1 cellular context compared by ENCODE assay signal in the genomic region with DNA sequence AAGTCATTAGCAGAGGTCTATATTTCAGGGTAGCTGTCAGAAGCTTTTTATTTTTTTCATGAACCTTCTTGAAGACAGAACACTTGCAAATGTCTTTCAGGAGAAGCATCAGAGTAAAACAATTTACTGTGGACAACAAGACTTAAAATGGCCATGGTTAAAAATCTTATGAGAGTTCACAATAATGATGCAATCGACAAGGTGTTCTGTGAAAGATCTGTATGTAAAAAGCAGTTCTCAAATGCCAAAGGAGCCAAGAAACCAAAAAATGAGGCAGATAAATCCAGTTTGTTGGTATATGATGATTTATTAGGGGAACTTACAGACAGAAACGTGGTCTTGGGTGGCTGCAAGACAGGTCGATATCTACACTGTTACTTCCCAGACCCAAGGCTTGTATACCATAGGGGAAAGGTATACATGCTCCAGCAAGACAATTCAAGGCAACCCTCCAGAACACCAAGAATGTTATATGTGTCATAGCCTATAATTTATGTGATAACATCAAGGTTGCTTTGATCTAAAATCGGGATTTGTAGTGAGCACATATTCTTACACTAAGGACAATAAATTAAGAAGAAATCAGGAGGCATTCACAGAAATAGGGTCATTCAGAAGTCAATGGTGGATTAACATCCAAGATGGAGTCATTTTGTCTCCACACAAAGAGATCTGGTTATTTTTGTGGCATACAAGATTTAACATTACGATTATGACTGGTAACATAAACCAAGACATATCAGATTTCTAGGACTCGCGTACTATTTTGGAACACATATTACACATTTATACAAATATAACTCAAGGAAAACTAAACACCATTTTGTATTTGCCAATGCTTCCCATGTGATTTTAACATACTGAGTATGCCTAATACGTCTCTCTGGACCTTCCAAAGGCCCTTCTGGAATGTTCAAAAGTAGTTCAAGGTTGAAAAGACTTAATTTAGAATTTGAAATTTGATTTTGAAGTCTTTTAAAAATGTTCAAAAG.
TF ChIP-seq lines count a peak whose summit lies in the region.

No MANE protein-coding gene starts in this region.

TF ChIP-seq in SK-N-SH, 30 proteins besides CTCF, POLR2A, EP300 and RAD21 (continued from another document):
- TF ChIP-seq, protein P1, sequence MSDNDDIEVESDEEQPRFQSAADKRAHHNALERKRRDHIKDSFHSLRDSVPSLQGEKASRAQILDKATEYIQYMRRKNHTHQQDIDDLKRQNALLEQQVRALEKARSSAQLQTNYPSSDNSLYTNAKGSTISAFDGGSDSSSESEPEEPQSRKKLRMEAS (IDR thresholded peaks at IDR 0.05; ENCODE audit: low read depth): no peak
- TF ChIP-seq JUND (IDR thresholded peaks at IDR 0.05): no peak
